1 cellular context compared by ENCODE assay signal in the genomic region with DNA sequence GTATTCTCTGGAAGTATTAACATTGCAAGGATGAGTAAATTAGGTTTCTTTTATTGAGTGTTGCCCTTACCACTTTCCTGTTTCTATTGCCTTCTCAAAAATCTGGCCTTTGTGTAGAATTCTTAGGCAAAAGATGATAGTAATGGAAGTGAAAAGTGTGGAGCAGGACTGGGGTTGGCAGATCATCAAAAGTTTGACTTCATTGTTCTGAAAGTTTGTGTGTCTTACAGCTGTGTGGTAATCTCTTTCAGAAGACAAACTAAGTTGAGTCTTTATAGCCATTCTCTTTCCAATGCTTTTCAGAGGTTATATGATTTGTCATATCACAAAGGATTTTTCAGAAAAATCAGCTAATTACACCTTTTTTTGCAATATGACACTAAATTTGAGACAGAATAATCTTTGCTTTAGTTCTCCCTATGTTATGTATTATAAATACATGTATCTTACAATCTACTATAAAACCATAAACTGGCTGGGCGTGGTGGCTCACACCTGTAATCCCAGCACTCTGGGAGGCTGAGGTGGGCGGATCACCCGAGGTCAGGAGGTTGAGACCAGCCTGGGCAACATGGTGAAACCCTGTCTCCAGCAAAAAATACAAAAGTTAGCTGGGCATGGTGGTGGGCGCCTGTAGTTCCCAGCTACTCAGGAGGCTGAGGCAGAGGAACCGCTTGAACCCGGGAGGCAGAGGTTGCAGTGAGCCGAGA.
TF ChIP-seq lines count a peak whose summit lies in the region.

No MANE protein-coding gene starts in this region.

TF ChIP-seq in endothelial cell of umbilical vein, 7 proteins besides CTCF, POLR2A, EP300 and RAD21:
- TF ChIP-seq, protein P1, sequence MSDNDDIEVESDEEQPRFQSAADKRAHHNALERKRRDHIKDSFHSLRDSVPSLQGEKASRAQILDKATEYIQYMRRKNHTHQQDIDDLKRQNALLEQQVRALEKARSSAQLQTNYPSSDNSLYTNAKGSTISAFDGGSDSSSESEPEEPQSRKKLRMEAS (IDR thresholded peaks at IDR 0.05; ENCODE audit: insufficient read depth, insufficient read length): no peak
- TF ChIP-seq POLR2AphosphoS5 (IDR thresholded peaks at IDR 0.05; ENCODE audit: insufficient read depth, low read depth, low read length): no peak
- TF ChIP-seq GATA2 (IDR thresholded peaks at IDR 0.05; ENCODE audit: insufficient read depth, insufficient read length, low read depth, low read length): no peak
- no peak for TF ChIP-seq FOS (IDR thresholded peaks at IDR 0.05; ENCODE audit: borderline replicate concordance, insufficient read depth, low read length)
- TF ChIP-seq MYC (IDR thresholded peaks at IDR 0.05; ENCODE audit: low read depth, low read length): no peak
- no peak for TF ChIP-seq JUN (IDR thresholded peaks at IDR 0.05; ENCODE audit: borderline replicate concordance, insufficient read depth, insufficient read length, low read depth)
- no peak for TF ChIP-seq EZH2 (IDR thresholded peaks at IDR 0.05; ENCODE audit: borderline replicate concordance, low read depth, low read length, severe bottlenecking)
